Comparison of ENCODE assay signal across 10 cellular contexts in the genomic region with DNA sequence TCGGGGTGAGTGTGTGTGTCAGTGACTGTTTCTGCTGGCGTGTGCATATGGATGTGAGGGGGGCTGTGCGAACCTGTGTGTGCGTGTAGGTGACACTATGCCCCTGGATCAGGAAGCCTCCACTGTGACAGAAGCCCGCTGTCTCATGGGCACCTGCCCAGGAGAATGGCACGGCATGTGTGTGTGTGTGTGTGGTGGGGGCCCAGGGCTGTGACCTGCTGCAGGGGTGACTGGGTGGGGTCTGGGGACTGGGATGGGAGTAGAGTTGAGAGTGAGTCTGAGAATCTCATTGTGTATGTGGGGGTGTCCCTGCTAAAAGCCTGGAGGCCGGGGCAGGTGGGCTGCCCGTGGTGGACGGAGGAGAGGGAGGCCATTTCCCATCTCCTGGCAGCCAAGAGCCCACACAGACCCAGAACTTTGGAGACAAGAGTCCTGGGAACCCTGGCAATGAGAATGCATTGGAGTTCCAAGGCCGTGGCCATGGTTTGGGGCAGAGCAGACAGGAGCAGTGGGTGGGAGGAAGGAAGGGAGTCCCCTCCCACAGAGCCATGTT. TPM values are rescaled to one million over a fixed set of nuclear protein-coding genes. Genes with fewer than 3 reads are reported as not detected.
DNase-seq lines count a peak whose midpoint lies in the region; ATAC-seq, FAIRE-seq and TF ChIP-seq lines count a peak whose summit lies in the region.
"Had no signal": no experiment of that assay in that cellular context is flagged by ENCODE, and none has a peak within 500 bp of the region (broad histone marks: within the 10 kb centered on the region; RNA-seq: fewer than 3 reads in every experiment).

No MANE protein-coding gene starts in this region.

- H3K27me3 ChIP-seq in astrocyte (ENCODE audit: insufficient read depth, low read length) (no peaks in the 10 kb centered on the region), lower lobe of right lung (ENCODE audit: low read depth) (no peaks in the 10 kb centered on the region), tibial nerve (no peaks in the 10 kb centered on the region)

- H2AFZ ChIP-seq in astrocyte (ENCODE audit: low read depth, low read length), result peak overlapping the region; percentile 57
- H2AFZ ChIP-seq: GM23338 had no signal

- H3K9me3 ChIP-seq in astrocyte (ENCODE audit: insufficient read depth, low read depth, low read length) (no peaks in the 10 kb centered on the region), lower lobe of right lung (no peaks in the 10 kb centered on the region), tibial nerve (no peaks in the 10 kb centered on the region)

- peaks cover 37% of the 10 kb centered on the region for H3K4me1 Mint-ChIP-seq in activated T-cell treated with anti-CD3 and anti-CD28 coated beads, Interleukin-2, amount 50 U/mL, for 72 hours (ENCODE audit: low read depth)
- H3K4me1 Mint-ChIP-seq in astrocyte (ENCODE audit: low read depth, unreplicated experiment), result peaks cover 5% of the 10 kb centered on the region

- TF ChIP-seq POLR2A in tibial nerve (IDR thresholded peaks at IDR 0.05) (no peak), GM12892 (IDR thresholded peaks at IDR 0.05; ENCODE audit: low read depth, low read length) (no peak)

- TF ChIP-seq CTCF in astrocyte (IDR thresholded peaks at IDR 0.05; ENCODE audit: insufficient read depth, low read depth, low read length) (no peak), lower lobe of right lung (IDR thresholded peaks at IDR 0.05) (no peak), tibial nerve (IDR thresholded peaks at IDR 0.05) (no peak)

- ATAC-seq in activated T-cell treated with anti-CD3 and anti-CD28 coated beads, Interleukin-2, amount 50 U/mL, for 72 hours (replicated peaks in 1 of 2), result no peak
- ATAC-seq in lower lobe of right lung, result no peak
- no peak for ATAC-seq in HG02642 (IDR thresholded peaks at IDR 0.05; ENCODE audit: poor library complexity, unreplicated experiment)
- ATAC-seq: GM23338 had no signal

- H3K36me3 ChIP-seq in astrocyte (ENCODE audit: insufficient read depth, low read length), result no peaks in the 10 kb centered on the region
- no peaks in the 10 kb centered on the region for H3K36me3 ChIP-seq in lower lobe of right lung
- H3K36me3 ChIP-seq in tibial nerve, result no peaks in the 10 kb centered on the region

- WGBS in tibial nerve, 2 donors, result 79 to 88% methylated on average over 10 of the region's 10 CpGs

- peak overlapping the region; percentile 24 for H3K27ac Mint-ChIP-seq in activated T-cell treated with anti-CD3 and anti-CD28 coated beads, Interleukin-2, amount 50 U/mL, for 72 hours
- H3K27ac Mint-ChIP-seq in astrocyte (ENCODE audit: unreplicated experiment), result no peak overlapping the region
- H3K27ac Mint-ChIP-seq: activated CD4-positive, alpha-beta T cell treated with anti-CD3 and anti-CD28 coated beads, Interleukin-2, amount 10 ng/mL, durations not matched to agents 24 days and 14 days; GM23338 had no signal

- peak overlapping the region; percentile 53 for H3K9ac ChIP-seq in astrocyte (ENCODE audit: low read length)

- peaks cover 52% of the 10 kb centered on the region for H3K4me1 ChIP-seq in astrocyte (ENCODE audit: insufficient read depth, low read length)
- peaks cover 49% of the 10 kb centered on the region for H3K4me1 ChIP-seq in lower lobe of right lung
- H3K4me1 ChIP-seq in tibial nerve, result peaks cover 0 to 17% (median 4%) of the 10 kb centered on the region in 4 donors

- intact Hi-C loops in lower lobe of right lung (cut with DNase I), result no loop called here

- TF ChIP-seq EP300 in tibial nerve (IDR thresholded peaks at IDR 0.05), result no peak

- FAIRE-seq in astrocyte (lab: Jason Lieb, UNC) (no peak), GM12892 (lab: Jason Lieb, UNC) (no peak)

- no peaks in the 10 kb centered on the region for H3K9me3 Mint-ChIP-seq in activated T-cell treated with anti-CD3 and anti-CD28 coated beads, Interleukin-2, amount 50 U/mL, for 72 hours
- H3K9me3 Mint-ChIP-seq in astrocyte (ENCODE audit: unreplicated experiment), result no peaks in the 10 kb centered on the region
- H3K9me3 Mint-ChIP-seq: activated CD4-positive, alpha-beta T cell treated with anti-CD3 and anti-CD28 coated beads, Interleukin-2, amount 10 ng/mL, durations not matched to agents 24 days and 14 days; GM23338 had no signal

- H3K79me2 ChIP-seq in astrocyte (ENCODE audit: insufficient read depth, low read length), result peaks cover 57% of the 10 kb centered on the region

- peak overlapping the region; percentile 63 for H3K4me3 ChIP-seq in astrocyte (ENCODE audit: insufficient read depth, low read depth, low read length)
- peak overlapping the region; percentile 27 for H3K4me3 ChIP-seq in lower lobe of right lung
- peak overlapping the region in 2 of 4 donors; percentile 3 to 21 for H3K4me3 ChIP-seq in tibial nerve
- H3K4me3 ChIP-seq: GM23338 had no signal

- DNase-seq in activated T-cell treated with anti-CD3 and anti-CD28 coated beads, Interleukin-2, amount 50 U/mL, for 72 hours, result no peak
- DNase-seq in activated T-cell treated with anti-CD3 and anti-CD28 coated beads, Interleukin-2, amount 50 U/mL, for 1 hour, result no peak
- DNase-seq in astrocyte (ENCODE audit: low read depth) (no peak), lower lobe of right lung (peak; percentile 40), tibial nerve (ENCODE audit: low spot score in 2 of 2) (no peak), GM12892 (ENCODE audit: insufficient read length) (no peak), NAMALWA (ENCODE audit: low spot score) (no peak)

- H3K27ac ChIP-seq in astrocyte (ENCODE audit: low read depth, low read length) (peak overlapping the region; percentile 0), lower lobe of right lung (peak overlapping the region; percentile 86), tibial nerve (peak overlapping the region in 3 of 4 donors; percentile 60 to 89 (median 73))

- peak overlapping the region in 1 of 2 donors; percentile 50 for H3K4me3 Mint-ChIP-seq in activated T-cell treated with anti-CD3 and anti-CD28 coated beads, Interleukin-2, amount 50 U/mL, for 72 hours
- no peak overlapping the region for H3K4me3 Mint-ChIP-seq in astrocyte (ENCODE audit: unreplicated experiment)
- H3K4me3 Mint-ChIP-seq: activated CD4-positive, alpha-beta T cell treated with anti-CD3 and anti-CD28 coated beads, Interleukin-2, amount 10 ng/mL, durations not matched to agents 24 days and 14 days; GM23338 had no signal

- H3K27me3 Mint-ChIP-seq in activated T-cell treated with anti-CD3 and anti-CD28 coated beads, Interleukin-2, amount 50 U/mL, for 72 hours (ENCODE audit: low read depth), result no peaks in the 10 kb centered on the region
- no peaks in the 10 kb centered on the region for H3K27me3 Mint-ChIP-seq in astrocyte (ENCODE audit: low read depth, unreplicated experiment)
- H3K27me3 Mint-ChIP-seq: activated CD4-positive, alpha-beta T cell treated with anti-CD3 and anti-CD28 coated beads, Interleukin-2, amount 10 ng/mL, durations not matched to agents 24 days and 14 days had no signal

- peak overlapping the region; percentile 85 for H3K4me2 ChIP-seq in astrocyte (ENCODE audit: low read length)
- H3K4me2 ChIP-seq: GM23338 had no signal

- H4K20me1 ChIP-seq in astrocyte (ENCODE audit: insufficient read depth, low read length), result peaks cover 27% of the 10 kb centered on the region

- no peaks in the 10 kb centered on the region for H3K36me3 Mint-ChIP-seq in activated T-cell treated with anti-CD3 and anti-CD28 coated beads, Interleukin-2, amount 50 U/mL, for 72 hours (ENCODE audit: insufficient read depth in 2 of 2)
- H3K36me3 Mint-ChIP-seq in astrocyte (ENCODE audit: low read depth, unreplicated experiment), result no peaks in the 10 kb centered on the region

RNA-seq across cellular contexts. Expression of gene TPM4, which starts 6.4 kb away (rescaled TPM):
- total RNA-seq in activated T-cell treated with anti-CD3 and anti-CD28 coated beads, Interleukin-2, amount 50 U/mL, for 72 hours, result 100 to 1,000 TPM; 427 to 456 TPM
- total RNA-seq in astrocyte (811 and 843 TPM in 2 replicates), lower lobe of right lung (319 TPM), tibial nerve (100 to 1,000 TPM; 471 to 530 (median 493) TPM)
- 494 TPM for polyA plus RNA-seq in GM12892 (2012; ENCODE audit: missing spikeins)

RNA-seq across cellular contexts. Expression of gene RAB8A, which starts 41.8 kb away (rescaled TPM):
- 10 to 100 TPM; 95.9 to 99.2 TPM for total RNA-seq in activated T-cell treated with anti-CD3 and anti-CD28 coated beads, Interleukin-2, amount 50 U/mL, for 72 hours
- 80.5 and 82.8 TPM in 2 replicates for total RNA-seq in astrocyte
- 110 TPM for total RNA-seq in lower lobe of right lung
- total RNA-seq in tibial nerve, result 10 to 100 TPM; 27.3 to 42.9 (median 36.3) TPM
- polyA plus RNA-seq in GM12892 (2012; ENCODE audit: missing spikeins), result 158 TPM

Comparison
In these comparisons a context has a peak if more than half of its experiments do, and no peak if none do; other contexts are left out.
1. H3K27ac ChIP-seq: peak in every context shown above with its lines; median percentile 86 in lower lobe of right lung; 73 in tibial nerve; 0 in astrocyte.